20 cellular contexts compared by ENCODE assay signal in the genomic region with DNA sequence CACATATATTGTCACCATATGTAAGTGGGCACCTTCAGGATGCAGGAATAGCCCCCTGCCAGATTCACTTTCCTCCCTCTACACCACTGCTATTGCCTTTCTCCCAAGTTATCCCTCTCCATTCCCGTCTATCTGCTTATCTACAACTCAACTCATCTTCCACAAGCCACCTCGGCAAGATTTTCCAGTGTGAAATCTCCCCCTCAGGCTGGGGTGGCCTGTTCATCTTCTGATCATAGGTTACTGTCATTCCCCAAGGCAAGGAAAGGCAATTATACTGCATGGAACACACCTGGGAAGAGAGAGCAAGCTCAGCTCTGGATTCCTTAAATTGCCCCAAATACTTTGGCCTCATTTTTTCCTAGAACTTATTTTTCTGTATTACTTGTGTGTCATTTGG.
A peak's percentile ranks its signal among the peaks of the same experiment; 100 is the strongest.
DNase-seq lines count a peak whose midpoint lies in the region; ATAC-seq and TF ChIP-seq lines count a peak whose summit lies in the region.
"Had no signal": no experiment of that assay in that cellular context is flagged by ENCODE, and none has a peak within 500 bp of the region (broad histone marks: within the 10 kb centered on the region; RNA-seq: fewer than 3 reads in every experiment).

No MANE protein-coding gene starts in this region.

- H3K4me3 Mint-ChIP-seq in GM23338 (no peak overlapping the region), type B pancreatic cell (no peak overlapping the region)
- no peak overlapping the region for H3K4me3 Mint-ChIP-seq in activated T-helper 2 cell treated with anti-CD3 and anti-CD28 coated beads, Interferon-gamma antibody, Interleukin-2, Interleukin-4, amounts not matched to agents 10 μg/mL and 5 μg/mL and 100 μg/mL, durations not matched to agents 14 hours and 24 hours and 36 hours (ENCODE audit: low read depth)
- H3K4me3 Mint-ChIP-seq: CD14-positive monocyte; CD4-positive, alpha-beta T cell had no signal

- H3K27ac Mint-ChIP-seq in GM23338: no peak overlapping the region
- H3K27ac Mint-ChIP-seq in type B pancreatic cell: peak overlapping the region; percentile 46
- no peak overlapping the region for H3K27ac Mint-ChIP-seq in activated T-helper 2 cell treated with anti-CD3 and anti-CD28 coated beads, Interferon-gamma antibody, Interleukin-2, Interleukin-4, amounts not matched to agents 10 μg/mL and 5 μg/mL and 100 μg/mL, durations not matched to agents 14 hours and 24 hours and 36 hours
- H3K27ac Mint-ChIP-seq: CD14-positive monocyte; CD4-positive, alpha-beta T cell had no signal

- intact Hi-C loops in activated T-helper 2 cell treated with anti-CD3 and anti-CD28 coated beads, Interferon-gamma antibody, Interleukin-2, Interleukin-4, amounts not matched to agents 10 μg/mL and 5 μg/mL and 100 μg/mL, durations not matched to agents 14 hours and 24 hours and 36 hours (cut with micrococcal nuclease): no loop called here

- H3K4me1 Mint-ChIP-seq in GM23338 (peaks cover 19% of the 10 kb centered on the region), type B pancreatic cell (ENCODE audit: unreplicated experiment) (peaks cover 33% of the 10 kb centered on the region)
- no peaks in the 10 kb centered on the region for H3K4me1 Mint-ChIP-seq in activated T-helper 2 cell treated with anti-CD3 and anti-CD28 coated beads, Interferon-gamma antibody, Interleukin-2, Interleukin-4, amounts not matched to agents 10 μg/mL and 5 μg/mL and 100 μg/mL, durations not matched to agents 14 hours and 24 hours and 36 hours (ENCODE audit: low read depth)
- H3K4me1 Mint-ChIP-seq: CD14-positive monocyte; CD8-positive, alpha-beta memory T cell had no signal

- ATAC-seq in GM23338 (no peak), left lobe of liver (no peak)
- ATAC-seq: A549 had no signal

- H3K27ac ChIP-seq in GM23338 (ENCODE audit: low read depth): no peak overlapping the region
- no peak overlapping the region for H3K27ac ChIP-seq in MM.1S (ENCODE audit: low read length)
- H3K27ac ChIP-seq: A549; BLaER1 treated with 17β-estradiol and CSF1 and Interleukin-3, amounts not matched to agents 10 nM and 100 nM had no signal

- no peaks in the 10 kb centered on the region for H3K27me3 ChIP-seq in GM23338 (ENCODE audit: insufficient read depth)
- H3K27me3 ChIP-seq in MM.1S (replicated peaks; ENCODE audit: insufficient read depth, low read length): no peaks in the 10 kb centered on the region
- H3K27me3 ChIP-seq: BE2C; BLaER1 treated with 17β-estradiol and CSF1 and Interleukin-3, amounts not matched to agents 10 nM and 100 nM had no signal

- H3K4me2 ChIP-seq in GM23338: no peak overlapping the region
- H3K4me2 ChIP-seq in MM.1S (ENCODE audit: low read depth, low read length): no peak overlapping the region
- H3K4me2 ChIP-seq: A549; BLaER1 treated with 17β-estradiol and CSF1 and Interleukin-3, amounts not matched to agents 10 nM and 100 nM had no signal

- H3K36me3 ChIP-seq in GM23338 (ENCODE audit: insufficient read depth) (no peaks in the 10 kb centered on the region), MM.1S (replicated peaks; ENCODE audit: insufficient read depth, low read length) (no peaks in the 10 kb centered on the region)
- H3K36me3 ChIP-seq: BE2C; BLaER1 treated with 17β-estradiol and CSF1 and Interleukin-3, amounts not matched to agents 10 nM and 100 nM had no signal

- H3K9ac ChIP-seq in MM.1S (ENCODE audit: low read length): no peak overlapping the region
- H3K9ac ChIP-seq: BLaER1 treated with 17β-estradiol and CSF1 and Interleukin-3, amounts not matched to agents 10 nM and 100 nM had no signal

- H2AFZ ChIP-seq in GM23338 (peak overlapping the region; percentile 43; the same call in 1 of the 2 replicates), MM.1S (ENCODE audit: low read length) (no peak overlapping the region)

- H3K4me3 ChIP-seq in GM23338: no peak overlapping the region
- H3K4me3 ChIP-seq in MM.1S (ENCODE audit: low read length): no peak overlapping the region
- H3K4me3 ChIP-seq: A549; BLaER1 treated with 17β-estradiol and CSF1 and Interleukin-3, amounts not matched to agents 10 nM and 100 nM had no signal

- H3K36me3 Mint-ChIP-seq in GM23338 (ENCODE audit: low read depth) (peaks cover 6% of the 10 kb centered on the region; the same call in 2 of the 3 replicates), type B pancreatic cell (no peaks in the 10 kb centered on the region)
- H3K36me3 Mint-ChIP-seq in activated T-helper 2 cell treated with anti-CD3 and anti-CD28 coated beads, Interferon-gamma antibody, Interleukin-2, Interleukin-4, amounts not matched to agents 10 μg/mL and 5 μg/mL and 100 μg/mL, durations not matched to agents 14 hours and 24 hours and 36 hours (ENCODE audit: low read depth): no peaks in the 10 kb centered on the region
- H3K36me3 Mint-ChIP-seq: CD14-positive monocyte had no signal

- H3K27me3 Mint-ChIP-seq in GM23338 (ENCODE audit: insufficient read depth, low read depth, poor library complexity): no peaks in the 10 kb centered on the region
- no peaks in the 10 kb centered on the region for H3K27me3 Mint-ChIP-seq in type B pancreatic cell
- peaks cover 6% of the 10 kb centered on the region for H3K27me3 Mint-ChIP-seq in activated T-helper 2 cell treated with anti-CD3 and anti-CD28 coated beads, Interferon-gamma antibody, Interleukin-2, Interleukin-4, amounts not matched to agents 10 μg/mL and 5 μg/mL and 100 μg/mL, durations not matched to agents 14 hours and 24 hours and 36 hours (ENCODE audit: low read depth)
- H3K27me3 Mint-ChIP-seq: CD4-positive, alpha-beta T cell had no signal

- H3K9me3 Mint-ChIP-seq in GM23338 (peaks cover 3% of the 10 kb centered on the region; the same call in 1 of the 3 replicates), type B pancreatic cell (peaks cover 9% of the 10 kb centered on the region)
- H3K9me3 Mint-ChIP-seq in activated T-helper 2 cell treated with anti-CD3 and anti-CD28 coated beads, Interferon-gamma antibody, Interleukin-2, Interleukin-4, amounts not matched to agents 10 μg/mL and 5 μg/mL and 100 μg/mL, durations not matched to agents 14 hours and 24 hours and 36 hours: no peaks in the 10 kb centered on the region
- H3K9me3 Mint-ChIP-seq: CD4-positive, alpha-beta T cell had no signal

- H3K79me2 ChIP-seq in GM23338 (replicated peaks; ENCODE audit: insufficient read depth) (no peaks in the 10 kb centered on the region), MM.1S (ENCODE audit: low read length) (no peaks in the 10 kb centered on the region)

- H4K20me1 ChIP-seq in GM23338 (replicated peaks; ENCODE audit: insufficient read depth): no peaks in the 10 kb centered on the region
- H4K20me1 ChIP-seq in MM.1S (ENCODE audit: insufficient read depth, low read length): no peaks in the 10 kb centered on the region
- H4K20me1 ChIP-seq: BLaER1 treated with 17β-estradiol and CSF1 and Interleukin-3, amounts not matched to agents 10 nM and 100 nM had no signal

- H3F3A ChIP-seq in GM23338 (replicated peaks; ENCODE audit: low read depth): no peaks in the 10 kb centered on the region
- H3F3A ChIP-seq in MM.1S (ENCODE audit: insufficient read depth, low read length): no peaks in the 10 kb centered on the region

- no peaks in the 10 kb centered on the region for H3K4me1 ChIP-seq in GM23338 (ENCODE audit: insufficient read depth)
- H3K4me1 ChIP-seq in MM.1S (ENCODE audit: low read length): no peaks in the 10 kb centered on the region
- H3K4me1 ChIP-seq: BE2C had no signal

- H3K9me2 ChIP-seq in GM23338 (ENCODE audit: insufficient read depth) (peaks cover 5% of the 10 kb centered on the region; the same call in 1 of the 2 replicates), MM.1S (replicated peaks; ENCODE audit: insufficient read depth, low read length) (no peaks in the 10 kb centered on the region)

- TF ChIP-seq CTCF in GM23338 (conservative IDR thresholded peaks at IDR 0.05; ENCODE audit: low read depth in 2 of 2) (no peak), type B pancreatic cell (conservative IDR thresholded peaks at IDR 0.05) (no peak), MM.1S (IDR thresholded peaks at IDR 0.05; ENCODE audit: low read length) (no peak)

- no peaks in the 10 kb centered on the region for H3K9me3 ChIP-seq in MM.1S (replicated peaks; ENCODE audit: insufficient read depth, low read length)
- H3K9me3 ChIP-seq: BE2C had no signal

- DNase-seq in GM23338 (ENCODE audit: low spot score) (no peak), left lobe of liver (ENCODE audit: low spot score) (peak; percentile 14), type B pancreatic cell (ENCODE audit: extremely low spot score, unreplicated experiment) (no peak), MM.1S (no peak), cerebellar nuclear complex (lab: John Stamatoyannopoulos, UW) (no peak)
- no peak for DNase-seq in activated T-helper 2 cell treated with anti-CD3 and anti-CD28 coated beads, Interferon-gamma antibody, Interleukin-2, Interleukin-4, amounts not matched to agents 10 μg/mL and 5 μg/mL and 100 μg/mL, durations not matched to agents 14 hours and 24 hours and 36 hours (ENCODE audit: low spot score)
- DNase-seq: 8988T; ACHN; AML-193; BE2C; CD4-positive, alpha-beta T cell; CD8-positive, alpha-beta memory T cell; DMS 273 treated with DMSO at 0.1 percent for 48 hours; EL; GF-D8; H7; HCEC 1CT had no signal

TF ChIP-seq in GM23338, 12 proteins besides CTCF, POLR2A, EP300 and RAD21 (continues in another document):
- no peak for TF ChIP-seq CREB1 (CRISPR knock-in tag; IDR thresholded peaks at IDR 0.05; ENCODE audit: low read depth)
- TF ChIP-seq POLR2AphosphoS5 (IDR thresholded peaks at IDR 0.05; ENCODE audit: low read depth): no peak
- TF ChIP-seq EZH2 (IDR thresholded peaks at IDR 0.05; ENCODE audit: low read depth, unreplicated experiment): no peak
- TF ChIP-seq STAT1 (IDR thresholded peaks at IDR 0.05; ENCODE audit: unreplicated experiment): no peak
- TF ChIP-seq ZNF114 (CRISPR knock-in tag; IDR thresholded peaks at IDR 0.05): no peak
- TF ChIP-seq JUNB (IDR thresholded peaks at IDR 0.05; ENCODE audit: unreplicated experiment): no peak
